Comparison of ENCODE assay signal across 1 cellular context in the genomic region with DNA sequence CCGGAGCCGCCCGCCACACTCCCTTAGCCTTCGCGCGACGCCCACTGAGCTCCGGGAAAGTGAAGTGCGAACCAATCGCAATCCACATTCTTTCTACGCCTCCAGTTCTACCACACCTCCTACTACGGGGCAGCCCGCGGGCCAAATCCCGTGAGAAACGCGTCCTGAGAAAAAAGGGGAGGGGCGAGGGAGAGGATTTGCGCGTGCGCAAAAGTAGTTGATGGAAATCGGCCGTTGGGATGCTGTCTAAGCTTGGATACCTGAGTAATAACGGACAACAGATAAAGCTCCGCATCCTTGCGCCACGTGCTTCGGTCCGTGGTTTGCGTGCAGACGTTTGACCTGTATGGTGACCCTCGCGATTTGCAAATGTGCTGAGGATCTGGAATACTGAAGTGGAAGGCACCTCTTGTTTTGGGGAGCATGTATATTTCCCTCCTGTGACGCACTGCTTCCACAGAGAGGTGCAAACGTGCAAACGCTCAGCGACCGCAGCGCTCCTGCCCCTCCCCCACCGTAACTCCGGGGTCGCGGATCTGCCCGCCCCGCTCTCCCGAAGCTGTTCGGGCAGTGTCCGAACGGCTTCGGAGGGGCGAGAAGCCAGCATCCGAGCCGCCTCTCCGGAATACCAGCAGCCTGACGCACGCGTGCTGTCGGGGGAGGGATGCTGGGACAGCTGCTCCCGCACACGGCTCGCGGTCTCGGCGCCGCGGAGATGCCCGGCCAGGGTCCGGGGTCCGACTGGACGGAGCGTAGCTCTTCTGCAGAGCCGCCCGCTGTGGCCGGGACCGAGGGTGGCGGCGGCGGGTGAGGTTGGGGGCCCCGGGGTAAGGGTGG.
TF ChIP-seq lines count a peak whose summit lies in the region.

A gene with protein sequence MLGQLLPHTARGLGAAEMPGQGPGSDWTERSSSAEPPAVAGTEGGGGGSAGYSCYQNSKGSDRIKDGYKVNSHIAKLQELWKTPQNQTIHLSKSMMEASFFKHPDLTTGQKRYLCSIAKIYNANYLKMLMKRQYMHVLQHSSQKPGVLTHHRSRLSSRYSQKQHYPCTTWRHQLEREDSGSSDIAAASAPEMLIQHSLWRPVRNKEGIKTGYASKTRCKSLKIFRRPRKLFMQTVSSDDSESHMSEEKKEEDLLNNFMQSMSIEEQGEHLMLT (plus strand): TSS at position 634 of the 837 bp plus-strand sequence. CDS start 31 bp downstream, at position 665.
GPN3 (minus strand) TSS at position 46 of the 837 bp plus-strand sequence. CDS start 54 bp downstream, outside the sequence.

TF ChIP-seq in GM12878, 131 proteins besides CTCF, POLR2A, EP300 and RAD21 (continued from another document):
- TF ChIP-seq, protein P1, sequence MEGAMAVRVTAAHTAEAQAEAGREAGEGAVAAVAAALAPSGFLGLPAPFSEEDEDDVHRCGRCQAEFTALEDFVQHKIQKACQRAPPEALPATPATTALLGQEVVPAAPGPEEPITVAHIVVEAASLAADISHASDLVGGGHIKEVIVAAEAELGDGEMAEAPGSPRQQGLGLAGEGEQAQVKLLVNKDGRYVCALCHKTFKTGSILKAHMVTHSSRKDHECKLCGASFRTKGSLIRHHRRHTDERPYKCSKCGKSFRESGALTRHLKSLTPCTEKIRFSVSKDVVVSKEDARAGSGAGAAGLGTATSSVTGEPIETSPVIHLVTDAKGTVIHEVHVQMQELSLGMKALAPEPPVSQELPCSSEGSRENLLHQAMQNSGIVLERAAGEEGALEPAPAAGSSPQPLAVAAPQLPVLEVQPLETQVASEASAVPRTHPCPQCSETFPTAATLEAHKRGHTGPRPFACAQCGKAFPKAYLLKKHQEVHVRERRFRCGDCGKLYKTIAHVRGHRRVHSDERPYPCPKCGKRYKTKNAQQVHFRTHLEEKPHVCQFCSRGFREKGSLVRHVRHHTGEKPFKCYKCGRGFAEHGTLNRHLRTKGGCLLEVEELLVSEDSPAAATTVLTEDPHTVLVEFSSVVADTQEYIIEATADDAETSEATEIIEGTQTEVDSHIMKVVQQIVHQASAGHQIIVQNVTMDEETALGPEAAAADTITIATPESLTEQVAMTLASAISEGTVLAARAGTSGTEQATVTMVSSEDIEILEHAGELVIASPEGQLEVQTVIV (IDR thresholded peaks at IDR 0.05; ENCODE audit: borderline replicate concordance, partially characterized antibody): no peak
- TF ChIP-seq PML (IDR thresholded peaks at IDR 0.05; ENCODE audit: low read length): peak; percentile 58; the same call in 1 of the 2 replicates
- TF ChIP-seq TCF7 (IDR thresholded peaks at IDR 0.05; ENCODE audit: borderline replicate concordance): no peak
- TF ChIP-seq BRCA1 (IDR thresholded peaks at IDR 0.05; ENCODE audit: low read depth, low read length): peak; percentile 46; the same call in 1 of the 2 replicates
- no peak for TF ChIP-seq SUZ12 (IDR thresholded peaks at IDR 0.05; ENCODE audit: unreplicated experiment)
- peak; percentile 84; the same call in 1 of the 2 replicates for TF ChIP-seq SIN3A (IDR thresholded peaks at IDR 0.05; ENCODE audit: low read depth, low read length)
- 0 out of 2 replicates have a peak, but pooled peaks have one; percentile 28 for TF ChIP-seq MEF2A (IDR thresholded peaks at IDR 0.05; ENCODE audit: insufficient read depth, low read depth, low read length)
- TF ChIP-seq CREM (IDR thresholded peaks at IDR 0.05; ENCODE audit: low read depth): peak; percentile 42; the same call in 1 of the 2 replicates
- TF ChIP-seq DPF2 (IDR thresholded peaks at IDR 0.05): peak; percentile 84; the same call in 1 of the 2 replicates
- TF ChIP-seq RAD51 (IDR thresholded peaks at IDR 0.05): 0 out of 2 replicates have a peak, but pooled peaks have one; percentile 15
- TF ChIP-seq SRF (IDR thresholded peaks at IDR 0.05; ENCODE audit: low read depth in 2 of 2, low read length in 2 of 2): 0 out of 4 replicates have a peak, but pooled peaks of 1 of the 2 experiments have one; percentile 43
- peak; percentile 38; the same call in 1 of the 2 replicates for TF ChIP-seq MTA2 (IDR thresholded peaks at IDR 0.05; ENCODE audit: low read depth)
- TF ChIP-seq, protein P2, sequence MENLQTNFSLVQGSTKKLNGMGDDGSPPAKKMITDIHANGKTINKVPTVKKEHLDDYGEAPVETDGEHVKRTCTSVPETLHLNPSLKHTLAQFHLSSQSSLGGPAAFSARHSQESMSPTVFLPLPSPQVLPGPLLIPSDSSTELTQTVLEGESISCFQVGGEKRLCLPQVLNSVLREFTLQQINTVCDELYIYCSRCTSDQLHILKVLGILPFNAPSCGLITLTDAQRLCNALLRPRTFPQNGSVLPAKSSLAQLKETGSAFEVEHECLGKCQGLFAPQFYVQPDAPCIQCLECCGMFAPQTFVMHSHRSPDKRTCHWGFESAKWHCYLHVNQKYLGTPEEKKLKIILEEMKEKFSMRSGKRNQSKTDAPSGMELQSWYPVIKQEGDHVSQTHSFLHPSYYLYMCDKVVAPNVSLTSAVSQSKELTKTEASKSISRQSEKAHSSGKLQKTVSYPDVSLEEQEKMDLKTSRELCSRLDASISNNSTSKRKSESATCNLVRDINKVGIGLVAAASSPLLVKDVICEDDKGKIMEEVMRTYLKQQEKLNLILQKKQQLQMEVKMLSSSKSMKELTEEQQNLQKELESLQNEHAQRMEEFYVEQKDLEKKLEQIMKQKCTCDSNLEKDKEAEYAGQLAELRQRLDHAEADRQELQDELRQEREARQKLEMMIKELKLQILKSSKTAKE (IDR thresholded peaks at IDR 0.05; ENCODE audit: low read depth, poor library complexity, severe bottlenecking): no peak
- TF ChIP-seq, protein P3, sequence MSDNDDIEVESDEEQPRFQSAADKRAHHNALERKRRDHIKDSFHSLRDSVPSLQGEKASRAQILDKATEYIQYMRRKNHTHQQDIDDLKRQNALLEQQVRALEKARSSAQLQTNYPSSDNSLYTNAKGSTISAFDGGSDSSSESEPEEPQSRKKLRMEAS (IDR thresholded peaks at IDR 0.05; ENCODE audit: low read depth, low read length): peak; percentile 82
- TF ChIP-seq SP1 (IDR thresholded peaks at IDR 0.05; ENCODE audit: low read depth, low read length): peak; percentile 81
- no peak for TF ChIP-seq SREBF2 (IDR thresholded peaks at IDR 0.05; ENCODE audit: low read length)
- TF ChIP-seq ZBED1 (IDR thresholded peaks at IDR 0.05; ENCODE audit: borderline replicate concordance): peak; percentile 49; the same call in 1 of the 2 replicates
- no peak for TF ChIP-seq CBX5 (IDR thresholded peaks at IDR 0.05; ENCODE audit: low read depth)
- TF ChIP-seq, protein P4, sequence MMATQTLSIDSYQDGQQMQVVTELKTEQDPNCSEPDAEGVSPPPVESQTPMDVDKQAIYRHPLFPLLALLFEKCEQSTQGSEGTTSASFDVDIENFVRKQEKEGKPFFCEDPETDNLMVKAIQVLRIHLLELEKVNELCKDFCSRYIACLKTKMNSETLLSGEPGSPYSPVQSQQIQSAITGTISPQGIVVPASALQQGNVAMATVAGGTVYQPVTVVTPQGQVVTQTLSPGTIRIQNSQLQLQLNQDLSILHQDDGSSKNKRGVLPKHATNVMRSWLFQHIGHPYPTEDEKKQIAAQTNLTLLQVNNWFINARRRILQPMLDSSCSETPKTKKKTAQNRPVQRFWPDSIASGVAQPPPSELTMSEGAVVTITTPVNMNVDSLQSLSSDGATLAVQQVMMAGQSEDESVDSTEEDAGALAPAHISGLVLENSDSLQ (IDR thresholded peaks at IDR 0.05): 0 out of 2 replicates have a peak, but pooled peaks have one; percentile 4
- TF ChIP-seq ZNF217 (IDR thresholded peaks at IDR 0.05): no peak
- peak; percentile 66 for TF ChIP-seq ATF7 (IDR thresholded peaks at IDR 0.05; ENCODE audit: low read depth)
- TF ChIP-seq, protein P5, sequence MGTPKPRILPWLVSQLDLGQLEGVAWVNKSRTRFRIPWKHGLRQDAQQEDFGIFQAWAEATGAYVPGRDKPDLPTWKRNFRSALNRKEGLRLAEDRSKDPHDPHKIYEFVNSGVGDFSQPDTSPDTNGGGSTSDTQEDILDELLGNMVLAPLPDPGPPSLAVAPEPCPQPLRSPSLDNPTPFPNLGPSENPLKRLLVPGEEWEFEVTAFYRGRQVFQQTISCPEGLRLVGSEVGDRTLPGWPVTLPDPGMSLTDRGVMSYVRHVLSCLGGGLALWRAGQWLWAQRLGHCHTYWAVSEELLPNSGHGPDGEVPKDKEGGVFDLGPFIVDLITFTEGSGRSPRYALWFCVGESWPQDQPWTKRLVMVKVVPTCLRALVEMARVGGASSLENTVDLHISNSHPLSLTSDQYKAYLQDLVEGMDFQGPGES (IDR thresholded peaks at IDR 0.05): no peak
- peak; percentile 78 for TF ChIP-seq CREB1 (IDR thresholded peaks at IDR 0.05; ENCODE audit: low read depth)
- TF ChIP-seq NR2C2 (IDR thresholded peaks at IDR 0.05; ENCODE audit: borderline replicate concordance, control insufficient read depth, insufficient read length, low read depth): no peak
- TF ChIP-seq IKZF1 (conservative IDR thresholded peaks at IDR 0.05): peak; percentile 90
- TF ChIP-seq MXI1 (IDR thresholded peaks at IDR 0.05; ENCODE audit: low read depth, low read length): peak; percentile 74; the same call in 1 of the 2 replicates
- TF ChIP-seq E2F4 (IDR thresholded peaks at IDR 0.05; ENCODE audit: low read depth, low read length): peak; percentile 83
- TF ChIP-seq RUNX3 (IDR thresholded peaks at IDR 0.05; ENCODE audit: low read length): peak; percentile 84
- TF ChIP-seq IKZF2 (IDR thresholded peaks at IDR 0.05): peak; percentile 80 to 83; a peak in 3 of 4 replicates
- peak; percentile 50; the same call in 1 of the 2 replicates for TF ChIP-seq IRF4 (IDR thresholded peaks at IDR 0.05; ENCODE audit: low read depth, low read length)
- TF ChIP-seq WRNIP1 (IDR thresholded peaks at IDR 0.05; ENCODE audit: borderline replicate concordance, low read depth, low read length): no peak
- peak; percentile 87 for TF ChIP-seq POLR2AphosphoS5 (IDR thresholded peaks at IDR 0.05; ENCODE audit: low read length)
- peak; percentile 46 for TF ChIP-seq RELA (IDR thresholded peaks at IDR 0.05; ENCODE audit: borderline replicate concordance, partially characterized antibody)
- TF ChIP-seq MEF2B (IDR thresholded peaks at IDR 0.05; ENCODE audit: partially characterized antibody, poor library complexity, severe bottlenecking): peak; percentile 43
- no peak for TF ChIP-seq BACH1 (IDR thresholded peaks at IDR 0.05; ENCODE audit: borderline replicate concordance)
- peak; percentile 38; the same call in 1 of the 2 replicates for TF ChIP-seq NKRF (conservative IDR thresholded peaks at IDR 0.05)
- TF ChIP-seq NR2F1 (conservative IDR thresholded peaks at IDR 0.05): peak; percentile 93
- 0 out of 2 replicates have a peak, but pooled peaks have one; percentile 15 for TF ChIP-seq STAT1 (conservative IDR thresholded peaks at IDR 0.05)
- peak; percentile 78 for TF ChIP-seq TCF3 (IDR thresholded peaks at IDR 0.05; ENCODE audit: borderline replicate concordance, insufficient read depth, low read depth, low read length)
- TF ChIP-seq, protein P6, sequence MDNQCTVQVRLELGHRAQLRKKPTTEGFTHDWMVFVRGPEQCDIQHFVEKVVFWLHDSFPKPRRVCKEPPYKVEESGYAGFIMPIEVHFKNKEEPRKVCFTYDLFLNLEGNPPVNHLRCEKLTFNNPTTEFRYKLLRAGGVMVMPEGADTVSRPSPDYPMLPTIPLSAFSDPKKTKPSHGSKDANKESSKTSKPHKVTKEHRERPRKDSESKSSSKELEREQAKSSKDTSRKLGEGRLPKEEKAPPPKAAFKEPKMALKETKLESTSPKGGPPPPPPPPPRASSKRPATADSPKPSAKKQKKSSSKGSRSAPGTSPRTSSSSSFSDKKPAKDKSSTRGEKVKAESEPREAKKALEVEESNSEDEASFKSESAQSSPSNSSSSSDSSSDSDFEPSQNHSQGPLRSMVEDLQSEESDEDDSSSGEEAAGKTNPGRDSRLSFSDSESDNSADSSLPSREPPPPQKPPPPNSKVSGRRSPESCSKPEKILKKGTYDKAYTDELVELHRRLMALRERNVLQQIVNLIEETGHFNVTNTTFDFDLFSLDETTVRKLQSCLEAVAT (IDR thresholded peaks at IDR 0.05): peak; percentile 67
- TF ChIP-seq NR2C1 (IDR thresholded peaks at IDR 0.05): no peak
- TF ChIP-seq POLR2AphosphoS2 (IDR thresholded peaks at IDR 0.05; ENCODE audit: low read depth, low read length): 0 out of 2 replicates have a peak, but pooled peaks have one; percentile 13
- TF ChIP-seq RBBP5 (conservative IDR thresholded peaks at IDR 0.05): no peak
- peak; percentile 54; the same call in 1 of the 2 replicates for TF ChIP-seq TCF12 (IDR thresholded peaks at IDR 0.05; ENCODE audit: low read depth, low read length)
